ENCODE assay signal across 1 cellular context in the genomic region with DNA sequence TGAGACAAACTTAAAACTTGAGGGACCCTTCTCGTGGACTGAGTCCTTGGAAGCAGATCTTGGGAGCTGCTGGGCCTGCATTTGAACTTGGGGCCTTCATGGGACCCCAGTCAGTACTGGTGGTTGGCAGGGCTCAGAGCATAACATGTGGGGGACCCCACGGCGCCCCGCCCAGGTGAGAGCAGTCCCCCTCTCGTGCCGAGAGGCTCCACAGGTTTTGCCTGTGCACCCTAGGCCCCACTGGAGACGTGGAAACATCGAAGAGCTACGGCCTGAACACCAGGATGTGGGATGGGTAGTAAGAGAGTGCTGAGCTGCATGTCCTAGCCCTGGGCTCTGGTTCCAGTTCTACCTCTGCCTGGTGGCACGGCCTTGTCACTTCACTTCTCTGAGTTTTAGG.
TF ChIP-seq lines count a peak whose summit lies in the region.

No MANE protein-coding gene starts in this region.

TF ChIP-seq in H1, 55 proteins besides CTCF, POLR2A, EP300 and RAD21 (continued from another document):
- no peak for TF ChIP-seq TEAD4 (IDR thresholded peaks at IDR 0.05; ENCODE audit: low read depth, low read length)
